Comparison of ENCODE assay signal across 11 cellular contexts in genomic region chr1:37135032-37135431, GRCh38.
"Had no signal": no experiment of that assay in that cellular context is flagged by ENCODE, and none has a peak within 500 bp of the region (broad histone marks: within the 10 kb centered on the region; RNA-seq: fewer than 3 reads in every experiment).

No MANE protein-coding gene starts in this region.

- ATAC-seq: GM23338, HCT116, HepG2 had no signal

- H3K27ac ChIP-seq: HL-60, KMS-11 had no signal

- DNase-seq: HFFc6, KBM-7 had no signal

- H3K4me1 ChIP-seq: HAP-1 had no signal

- H3K9me3 ChIP-seq: HAP-1 had no signal

- H3K36me3 ChIP-seq: HAP-1 had no signal

- H3K27ac Mint-ChIP-seq: GM23338, HFFc6 had no signal

- H3K4me3 ChIP-seq: GM23338, HAP-1 had no signal

- H3K36me3 Mint-ChIP-seq: IgD-negative memory B cell had no signal

- H3K4me2 ChIP-seq: GM23338, KMS-11 had no signal

- FAIRE-seq: H1, H54, HepG2 had no signal

- H3K9me3 Mint-ChIP-seq: GM23338 had no signal

- H2AFZ ChIP-seq: GM23338 had no signal

- H3K9ac ChIP-seq: KMS-11 had no signal

- H3K4me3 Mint-ChIP-seq: GM23338, HFFc6 had no signal
